Comparison of ENCODE assay signal across 10 cellular contexts in genomic region chr6:106514281-106514885, GRCh38.
A peak's percentile ranks its signal among the peaks of the same experiment; 100 is the strongest.
DNase-seq lines count a peak whose midpoint lies in the region; ATAC-seq and TF ChIP-seq lines count a peak whose summit lies in the region.
"Had no signal": no experiment of that assay in that cellular context is flagged by ENCODE, and none has a peak within 500 bp of the region (broad histone marks: within the 10 kb centered on the region; RNA-seq: fewer than 3 reads in every experiment).

No MANE protein-coding gene starts in this region.

- H3K4me1 ChIP-seq in lower lobe of right lung, result peaks cover 70% of the 10 kb centered on the region

- no peaks in the 10 kb centered on the region for H3K9me3 ChIP-seq in lower lobe of right lung

- peak overlapping the region; percentile 93 for H3K4me3 Mint-ChIP-seq in stimulated activated naive CD8-positive, alpha-beta T cell treated with anti-CD3 and anti-CD28 coated beads, Interleukin-15, Interleukin-2, amounts not matched to agents 100 ng/mL and 50 ng/mL, for 24 hours
- peak overlapping the region; percentile 90 for H3K4me3 Mint-ChIP-seq in activated naive CD8-positive, alpha-beta T cell treated with anti-CD3 and anti-CD28 coated beads, Interleukin-2, amount 50 U/mL, for 24 hours

- peak overlapping the region; percentile 91 for H3K27ac Mint-ChIP-seq in stimulated activated naive CD8-positive, alpha-beta T cell treated with anti-CD3 and anti-CD28 coated beads, Interleukin-15, Interleukin-2, amounts not matched to agents 100 ng/mL and 50 ng/mL, for 24 hours
- H3K27ac Mint-ChIP-seq in activated naive CD8-positive, alpha-beta T cell treated with anti-CD3 and anti-CD28 coated beads, Interleukin-2, amount 50 U/mL, for 24 hours, result peak overlapping the region; percentile 89
- H3K27ac Mint-ChIP-seq: brain had no signal

- H3K36me3 ChIP-seq in lower lobe of right lung, result no peaks in the 10 kb centered on the region

- no peaks in the 10 kb centered on the region for H3K27me3 Mint-ChIP-seq in stimulated activated naive CD8-positive, alpha-beta T cell treated with anti-CD3 and anti-CD28 coated beads, Interleukin-15, Interleukin-2, amounts not matched to agents 100 ng/mL and 50 ng/mL, for 24 hours
- no peaks in the 10 kb centered on the region for H3K27me3 Mint-ChIP-seq in activated naive CD8-positive, alpha-beta T cell treated with anti-CD3 and anti-CD28 coated beads, Interleukin-2, amount 50 U/mL, for 24 hours

- H3K4me1 Mint-ChIP-seq in stimulated activated naive CD8-positive, alpha-beta T cell treated with anti-CD3 and anti-CD28 coated beads, Interleukin-15, Interleukin-2, amounts not matched to agents 100 ng/mL and 50 ng/mL, for 24 hours (ENCODE audit: low read depth), result peaks cover 78% of the 10 kb centered on the region
- H3K4me1 Mint-ChIP-seq in activated naive CD8-positive, alpha-beta T cell treated with anti-CD3 and anti-CD28 coated beads, Interleukin-2, amount 50 U/mL, for 24 hours, result peaks cover 68% of the 10 kb centered on the region

- H3K4me3 ChIP-seq in lower lobe of right lung, result peak overlapping the region; percentile 84

- ATAC-seq in stimulated activated naive CD8-positive, alpha-beta T cell treated with anti-CD3 and anti-CD28 coated beads, Interleukin-15, Interleukin-2, amounts not matched to agents 100 U/mL and 50 U/mL, for 24 hours, result no peak
- no peak for ATAC-seq in activated naive CD8-positive, alpha-beta T cell treated with anti-CD3 and anti-CD28 coated beads, Interleukin-2, amount 50 U/mL, for 24 hours
- no peak for ATAC-seq in lower lobe of right lung
- no peak for ATAC-seq in HG02571 (IDR thresholded peaks at IDR 0.05; ENCODE audit: unreplicated experiment)
- no peak for ATAC-seq in GM19463 (IDR thresholded peaks at IDR 0.05; ENCODE audit: unreplicated experiment)

- DNase-seq in stimulated activated naive CD8-positive, alpha-beta T cell treated with anti-CD3 and anti-CD28 coated beads, Interleukin-15, Interleukin-2, amounts not matched to agents 100 U/mL and 50 U/mL, for 24 hours, result no peak
- no peak for DNase-seq in activated naive CD8-positive, alpha-beta T cell treated with anti-CD3 and anti-CD28 coated beads, Interleukin-2, amount 50 U/mL, for 24 hours
- DNase-seq in lower lobe of right lung, result no peak
- DNase-seq in head of caudate nucleus, result no peak
- no peak for DNase-seq in NCI-H2171 (lab: John Stamatoyannopoulos, UW)
- DNase-seq: DMS79 had no signal

- H3K27ac ChIP-seq in lower lobe of right lung, result peak overlapping the region; percentile 96

- H3K27me3 ChIP-seq in lower lobe of right lung (ENCODE audit: low read depth), result no peaks in the 10 kb centered on the region

- peaks cover 16% of the 10 kb centered on the region for H3K36me3 Mint-ChIP-seq in stimulated activated naive CD8-positive, alpha-beta T cell treated with anti-CD3 and anti-CD28 coated beads, Interleukin-15, Interleukin-2, amounts not matched to agents 100 ng/mL and 50 ng/mL, for 24 hours (ENCODE audit: low read depth)
- peaks cover 10% of the 10 kb centered on the region for H3K36me3 Mint-ChIP-seq in activated naive CD8-positive, alpha-beta T cell treated with anti-CD3 and anti-CD28 coated beads, Interleukin-2, amount 50 U/mL, for 24 hours (ENCODE audit: low read depth)
- H3K36me3 Mint-ChIP-seq: brain had no signal

- intact Hi-C loops in lower lobe of right lung (cut with DNase I) (no loop called here), head of caudate nucleus (cut with DNase I) (no loop called here)

- no peaks in the 10 kb centered on the region for H3K9me3 Mint-ChIP-seq in stimulated activated naive CD8-positive, alpha-beta T cell treated with anti-CD3 and anti-CD28 coated beads, Interleukin-15, Interleukin-2, amounts not matched to agents 100 ng/mL and 50 ng/mL, for 24 hours
- H3K9me3 Mint-ChIP-seq in activated naive CD8-positive, alpha-beta T cell treated with anti-CD3 and anti-CD28 coated beads, Interleukin-2, amount 50 U/mL, for 24 hours, result no peaks in the 10 kb centered on the region
- H3K9me3 Mint-ChIP-seq: brain had no signal

- TF ChIP-seq CTCF in lower lobe of right lung (IDR thresholded peaks at IDR 0.05), result no peak
